Comparison of ENCODE assay signal across 11 cellular contexts in genomic region chr1:24412408-24412807, GRCh38. TPM values are rescaled to one million over a fixed set of nuclear protein-coding genes. Genes with fewer than 3 reads are reported as not detected.
DNase-seq lines count a peak whose midpoint lies in the region; ATAC-seq and TF ChIP-seq lines count a peak whose summit lies in the region.
"Had no signal": no experiment of that assay in that cellular context is flagged by ENCODE, and none has a peak within 500 bp of the region (broad histone marks: within the 10 kb centered on the region; RNA-seq: fewer than 3 reads in every experiment).

No MANE protein-coding gene starts in this region.

- no peak overlapping the region for H3K4me3 Mint-ChIP-seq in T-helper 2 cell treated with Interferon-gamma antibody and Interleukin-4, amounts not matched to agents 5 μg/mL and 100 μg/mL, for 36 hours
- peak overlapping the region; percentile 92 for H3K4me3 Mint-ChIP-seq in nephron progenitor cell

- no peak overlapping the region for H2AFZ ChIP-seq in OCI-LY7 (ENCODE audit: low read length)

- TF ChIP-seq CTCF in OCI-LY7 (conservative IDR thresholded peaks at IDR 0.05; ENCODE audit: low read length) (no peak), colonic mucosa (IDR thresholded peaks at IDR 0.05) (no peak), nephron progenitor cell (IDR thresholded peaks at IDR 0.05) (no peak)

- H3K9me3 Mint-ChIP-seq in T-helper 2 cell treated with Interferon-gamma antibody and Interleukin-4, amounts not matched to agents 5 μg/mL and 100 μg/mL, for 36 hours = peaks cover 8% of the 10 kb centered on the region
- H3K9me3 Mint-ChIP-seq in nephron progenitor cell = peaks cover 11% of the 10 kb centered on the region

- TSS peak; percentile 58 for BruUV-seq in OCI-LY7 (replicated peaks; lab: Mats Ljungman, UMichigan)

- H3K27ac ChIP-seq in OCI-LY7 (ENCODE audit: low read depth, low read length, poor library complexity, severe bottlenecking) (no peak overlapping the region), colonic mucosa (peak overlapping the region; percentile 66)

- intact Hi-C loops in OCI-LY7 (cut with micrococcal nuclease; ENCODE audit: unreplicated experiment) (no loop called here), colonic mucosa (cut with DNase I) (no loop called here)

- POLR2A ChIA-PET in OCI-LY7 (lab: Charles Lee) = interaction anchor here (1.0 to 2.2 kb wide), 6 partner anchors 12 to 174 kb away, joined by 3 to 10 read pairs (median 4); no protein-coding TSS in a partner anchor

- peak overlapping the region; percentile 66; the same call in 1 of the 2 replicates for H3K4me2 ChIP-seq in OCI-LY7 (ENCODE audit: low read length)

- no peaks in the 10 kb centered on the region for H3K27me3 Mint-ChIP-seq in T-helper 2 cell treated with Interferon-gamma antibody and Interleukin-4, amounts not matched to agents 5 μg/mL and 100 μg/mL, for 36 hours (ENCODE audit: low read depth)
- peaks cover 29% of the 10 kb centered on the region for H3K27me3 Mint-ChIP-seq in nephron progenitor cell (ENCODE audit: low read depth, poor library complexity)

- H3K27me3 ChIP-seq in colonic mucosa = no peaks in the 10 kb centered on the region
- H3K27me3 ChIP-seq: heart right ventricle had no signal

- H3K9me3 ChIP-seq in OCI-LY7 (ENCODE audit: low read length) = no peaks in the 10 kb centered on the region
- no peaks in the 10 kb centered on the region for H3K9me3 ChIP-seq in colonic mucosa

- H3K4me1 ChIP-seq in OCI-LY7 (ENCODE audit: insufficient read depth, low read length, poor library complexity, severe bottlenecking) (peaks cover 30% of the 10 kb centered on the region), colonic mucosa (peaks cover 4% of the 10 kb centered on the region)

- H4K20me1 ChIP-seq in OCI-LY7 (ENCODE audit: insufficient read depth, low read length) = no peaks in the 10 kb centered on the region

- H3K4me1 Mint-ChIP-seq in T-helper 2 cell treated with Interferon-gamma antibody and Interleukin-4, amounts not matched to agents 5 μg/mL and 100 μg/mL, for 36 hours (ENCODE audit: low read depth) = peaks cover 32% of the 10 kb centered on the region
- peaks cover 36% of the 10 kb centered on the region for H3K4me1 Mint-ChIP-seq in nephron progenitor cell

- DNase-seq in T-helper 2 cell treated with Interferon-gamma antibody and Interleukin-4, amounts not matched to agents 5 μg/mL and 100 μg/mL, for 36 hours (ENCODE audit: low spot score) = no peak
- DNase-seq in T-helper 2 cell (no peak), OCI-LY7 (ENCODE audit: low spot score) (no peak), colonic mucosa (no peak), nephron progenitor cell (no peak)
- DNase-seq: DMS153, heart right ventricle, NCI-H226 had no signal

- H3K36me3 ChIP-seq in OCI-LY7 (ENCODE audit: insufficient read depth, low read length) (no peaks in the 10 kb centered on the region; the same call in 1 of the 2 replicates), colonic mucosa (no peaks in the 10 kb centered on the region)
- H3K36me3 ChIP-seq: heart right ventricle had no signal

- H3K27ac Mint-ChIP-seq in T-helper 2 cell treated with Interferon-gamma antibody and Interleukin-4, amounts not matched to agents 5 μg/mL and 100 μg/mL, for 36 hours = peak overlapping the region; percentile 17
- no peak overlapping the region for H3K27ac Mint-ChIP-seq in nephron progenitor cell

- peak overlapping the region; percentile 71 for H3K4me3 ChIP-seq in OCI-LY7 (ENCODE audit: low read depth, low read length, poor library complexity, severe bottlenecking)
- H3K4me3 ChIP-seq in colonic mucosa = no peak overlapping the region

- CTCF ChIA-PET in OCI-LY7 (lab: Charles Lee; ENCODE audit: unreplicated experiment) = no interaction called here

- no peaks in the 10 kb centered on the region for H3K9me2 ChIP-seq in OCI-LY7 (ENCODE audit: insufficient read depth, low read length)

- no peaks in the 10 kb centered on the region for H3K79me2 ChIP-seq in OCI-LY7 (ENCODE audit: insufficient read depth, low read depth, low read length)

- ATAC-seq in GM21515 (IDR thresholded peaks at IDR 0.05; ENCODE audit: unreplicated experiment) (no peak), GM21529 (IDR thresholded peaks at IDR 0.05; ENCODE audit: unreplicated experiment) (no peak), GM21390 (IDR thresholded peaks at IDR 0.05; ENCODE audit: unreplicated experiment) (no peak)

- H3K9ac ChIP-seq in colonic mucosa (ENCODE audit: low read depth in 2 of 2, low read length in 2 of 2) = peak overlapping the region in 1 of 2 donors; percentile 84

- peaks cover 4% of the 10 kb centered on the region for H3K36me3 Mint-ChIP-seq in T-helper 2 cell treated with Interferon-gamma antibody and Interleukin-4, amounts not matched to agents 5 μg/mL and 100 μg/mL, for 36 hours (ENCODE audit: low read depth)
- H3K36me3 Mint-ChIP-seq in nephron progenitor cell (ENCODE audit: low read depth) = peaks cover 10% of the 10 kb centered on the region

RNA-seq across cellular contexts. Expression of gene STPG1, which starts 1.2 kb away (rescaled TPM):
- 5.1 and 5.3 TPM in 2 replicates for total RNA-seq in OCI-LY7 (2014; rRNA removed; shearing (Covaris generic))
- 9.6 and 10.1 TPM in 2 replicates for total RNA-seq in OCI-LY7 (2022)
- 10 to 100 TPM; 13.6 to 18.4 TPM for total RNA-seq in colonic mucosa

RNA-seq across cellular contexts. Expression of gene NIPAL3, which starts 3.2 kb away (rescaled TPM):
- total RNA-seq in OCI-LY7 (2014; rRNA removed; shearing (Covaris generic)) = 6.7 and 11.7 TPM in 2 replicates
- 25.3 and 26.8 TPM in 2 replicates for total RNA-seq in OCI-LY7 (2022)
- 10 to 100 TPM; 41.3 to 45.2 TPM for total RNA-seq in colonic mucosa
